ENCODE assay signal across 10 cellular contexts in genomic region chr2:138536302-138536701, GRCh38. TPM values are rescaled to one million over a fixed set of nuclear protein-coding genes. Genes with fewer than 3 reads are reported as not detected.
A peak's percentile ranks its signal among the peaks of the same experiment; 100 is the strongest.
DNase-seq lines count a peak whose midpoint lies in the region; ATAC-seq, FAIRE-seq and TF ChIP-seq lines count a peak whose summit lies in the region.
"Had no signal": no experiment of that assay in that cellular context is flagged by ENCODE, and none has a peak within 500 bp of the region (broad histone marks: within the 10 kb centered on the region; RNA-seq: fewer than 3 reads in every experiment).

No MANE protein-coding gene starts in this region.

- peaks cover 17% of the 10 kb centered on the region for H3K4me1 Mint-ChIP-seq in activated CD8-positive, alpha-beta T cell treated with anti-CD3 and anti-CD28 coated beads for 36 hours (ENCODE audit: low read depth)
- peaks cover 3% of the 10 kb centered on the region for H3K4me1 Mint-ChIP-seq in activated naive CD4-positive, alpha-beta T cell treated with anti-CD3 and anti-CD28 coated beads for 36 hours (ENCODE audit: low read depth)

- H3K36me3 ChIP-seq in A673 (ENCODE audit: insufficient read depth, low read length, poor library complexity, severe bottlenecking) (no peaks in the 10 kb centered on the region), osteoblast (ENCODE audit: insufficient read depth, low read length) (no peaks in the 10 kb centered on the region)

- H3K9me3 ChIP-seq in A673 (ENCODE audit: low read depth, low read length, poor library complexity, severe bottlenecking) = peaks cover 8% of the 10 kb centered on the region
- H3K9me3 ChIP-seq in osteoblast (ENCODE audit: low read depth, low read length) = no peaks in the 10 kb centered on the region

- TF ChIP-seq CTCF in A673 (conservative IDR thresholded peaks at IDR 0.05; ENCODE audit: low read depth, low read length) = no peak
- no peak for TF ChIP-seq CTCF in astrocyte of the spinal cord (IDR thresholded peaks at IDR 0.05; ENCODE audit: low read depth, low read length)
- no peak for TF ChIP-seq CTCF in D721Med (IDR thresholded peaks at IDR 0.05; ENCODE audit: insufficient read depth, missing control alignments)
- TF ChIP-seq CTCF in activated CD8-positive, alpha-beta T cell treated with anti-CD3 and anti-CD28 coated beads for 36 hours (IDR thresholded peaks at IDR 0.05) = no peak
- TF ChIP-seq CTCF in osteoblast (IDR thresholded peaks at IDR 0.05; ENCODE audit: extremely low read depth, low read depth, low read length) = no peak

- H2AFZ ChIP-seq in osteoblast (ENCODE audit: low read length) = no peak overlapping the region

- no peak overlapping the region for H3K4me3 Mint-ChIP-seq in activated CD8-positive, alpha-beta T cell treated with anti-CD3 and anti-CD28 coated beads for 36 hours
- no peak overlapping the region for H3K4me3 Mint-ChIP-seq in activated naive CD4-positive, alpha-beta T cell treated with anti-CD3 and anti-CD28 coated beads for 36 hours

- no TSS peak for BruUV-seq in A673 (replicated peaks; lab: Mats Ljungman, UMichigan)

- H3K4me2 ChIP-seq in osteoblast (ENCODE audit: insufficient read depth, low read length) = no peak overlapping the region

- H4K20me1 ChIP-seq in osteoblast (ENCODE audit: insufficient read depth, low read length) = peaks cover 14% of the 10 kb centered on the region

- H3K4me3 ChIP-seq in A673 (ENCODE audit: low read depth, low read length, poor library complexity, severe bottlenecking) = no peak overlapping the region
- H3K4me3 ChIP-seq in astrocyte of the spinal cord (ENCODE audit: low read depth, low read length) = no peak overlapping the region
- H3K4me3 ChIP-seq in osteoblast (ENCODE audit: insufficient read depth, low read length) = no peak overlapping the region

- H3K79me2 ChIP-seq in osteoblast (ENCODE audit: insufficient read depth, low read length) = peaks cover 44% of the 10 kb centered on the region

- POLR2A ChIA-PET in A673 (lab: Charles Lee; ENCODE audit: low non-redundant PET) = interaction anchor here (0.7 kb wide), 1 partner anchor 314 kb away, joined by 4 read pairs; no protein-coding TSS in a partner anchor
- POLR2A ChIA-PET in activated CD8-positive, alpha-beta T cell treated with anti-CD3 and anti-CD28 coated beads for 36 hours (lab: Charles Lee) = no interaction called here

- no peak for FAIRE-seq in D721Med (lab: Jason Lieb, UNC)

- no peak overlapping the region for H3K27ac Mint-ChIP-seq in activated CD8-positive, alpha-beta T cell treated with anti-CD3 and anti-CD28 coated beads for 36 hours
- no peak overlapping the region for H3K27ac Mint-ChIP-seq in activated naive CD4-positive, alpha-beta T cell treated with anti-CD3 and anti-CD28 coated beads for 36 hours
- H3K27ac Mint-ChIP-seq: CD4-positive, CD25-positive, alpha-beta regulatory T cell had no signal

- CTCF ChIA-PET in A673 (lab: Charles Lee) = no interaction called here
- CTCF ChIA-PET in activated CD8-positive, alpha-beta T cell treated with anti-CD3 and anti-CD28 coated beads for 36 hours (lab: Charles Lee) = no interaction called here
- CTCF ChIA-PET in activated naive CD4-positive, alpha-beta T cell treated with anti-CD3 and anti-CD28 coated beads for 36 hours (lab: Charles Lee) = no interaction called here

- peaks cover 15% of the 10 kb centered on the region for H3K9me3 Mint-ChIP-seq in activated CD8-positive, alpha-beta T cell treated with anti-CD3 and anti-CD28 coated beads for 36 hours
- H3K9me3 Mint-ChIP-seq in activated naive CD4-positive, alpha-beta T cell treated with anti-CD3 and anti-CD28 coated beads for 36 hours = peaks cover 14% of the 10 kb centered on the region

- peaks cover 15% of the 10 kb centered on the region for H3K4me1 ChIP-seq in A673 (ENCODE audit: insufficient read depth, low read length, poor library complexity, severe bottlenecking)
- no peaks in the 10 kb centered on the region for H3K4me1 ChIP-seq in osteoblast (ENCODE audit: insufficient read depth, low read length)

- no peaks in the 10 kb centered on the region for H3K27me3 ChIP-seq in A673 (replicated peaks; ENCODE audit: insufficient read depth, low read depth, low read length, poor library complexity)
- H3K27me3 ChIP-seq in osteoblast (ENCODE audit: insufficient read depth, low read length) = no peaks in the 10 kb centered on the region

- no peak overlapping the region for H3K27ac ChIP-seq in A673 (ENCODE audit: low read depth, low read length, poor library complexity, severe bottlenecking)
- H3K27ac ChIP-seq in osteoblast (ENCODE audit: low read depth, low read length) = no peak overlapping the region

- peaks cover 43% of the 10 kb centered on the region for H3K36me3 Mint-ChIP-seq in activated CD8-positive, alpha-beta T cell treated with anti-CD3 and anti-CD28 coated beads for 36 hours (ENCODE audit: low read depth)
- peaks cover 45% of the 10 kb centered on the region for H3K36me3 Mint-ChIP-seq in activated naive CD4-positive, alpha-beta T cell treated with anti-CD3 and anti-CD28 coated beads for 36 hours (ENCODE audit: low read depth)

- ATAC-seq in GM18909 (IDR thresholded peaks at IDR 0.05; ENCODE audit: poor library complexity, unreplicated experiment) = peak; percentile 87
- peak; percentile 83 for ATAC-seq in HG03064 (IDR thresholded peaks at IDR 0.05; ENCODE audit: low read depth, unreplicated experiment)
- ATAC-seq in activated CD8-positive, alpha-beta T cell treated with anti-CD3 and anti-CD28 coated beads for 36 hours = no peak

- DNase-seq in A673 (ENCODE audit: low spot score) (peak; percentile 30), astrocyte of the spinal cord (ENCODE audit: low read depth, low spot score) (peak; percentile 56), D721Med (ENCODE audit: insufficient read length, low spot score) (no peak), osteoblast (ENCODE audit: insufficient read length, low spot score, missing footprints) (no peak)
- no peak for DNase-seq in activated CD8-positive, alpha-beta T cell treated with anti-CD3 and anti-CD28 coated beads for 36 hours
- no peak for DNase-seq in activated naive CD4-positive, alpha-beta T cell treated with anti-CD3 and anti-CD28 coated beads for 36 hours
- DNase-seq: CD4-positive, CD25-positive, alpha-beta regulatory T cell; effector CD8-positive, alpha-beta T cell had no signal

- in situ Hi-C loops in astrocyte of the spinal cord (cut with HindIII; ENCODE audit: low sequenced_read_pairs) = no loop called here

- no peaks in the 10 kb centered on the region for H3K27me3 Mint-ChIP-seq in activated CD8-positive, alpha-beta T cell treated with anti-CD3 and anti-CD28 coated beads for 36 hours
- no peaks in the 10 kb centered on the region for H3K27me3 Mint-ChIP-seq in activated naive CD4-positive, alpha-beta T cell treated with anti-CD3 and anti-CD28 coated beads for 36 hours (ENCODE audit: low read depth)
- H3K27me3 Mint-ChIP-seq: CD4-positive, CD25-positive, alpha-beta regulatory T cell had no signal

- intact Hi-C loops in A673 (cut with micrococcal nuclease; ENCODE audit: unreplicated experiment) = no loop called here
- intact Hi-C loops in activated CD8-positive, alpha-beta T cell treated with anti-CD3 and anti-CD28 coated beads for 36 hours (cut with micrococcal nuclease) = no loop called here
- intact Hi-C loops in activated naive CD4-positive, alpha-beta T cell treated with anti-CD3 and anti-CD28 coated beads for 36 hours (cut with micrococcal nuclease) = no loop called here

RNA-seq across cellular contexts. Expression of gene SPOPL, which starts 34.7 kb away (rescaled TPM):
- total RNA-seq in A673 (2021) (20.3 and 21.1 TPM in 2 replicates), osteoblast (21.2 and 23.5 TPM in 2 replicates)
- 1 to 10 TPM; 8.9 to 9.6 TPM for total RNA-seq in activated CD8-positive, alpha-beta T cell treated with anti-CD3 and anti-CD28 coated beads for 36 hours
- total RNA-seq in activated naive CD4-positive, alpha-beta T cell treated with anti-CD3 and anti-CD28 coated beads for 36 hours = 1 to 10 TPM; 8.4 to 8.7 TPM

Comparison
In these comparisons a context has a peak if more than half of its experiments do, and no peak if none do; other contexts are left out.
1. DNase-seq: peak in A673 (single experiment) and astrocyte of the spinal cord (single experiment); none in D721Med (single experiment), activated CD8-positive, alpha-beta T cell treated with anti-CD3 and anti-CD28 coated beads for 36 hours (single experiment), activated naive CD4-positive, alpha-beta T cell treated with anti-CD3 and anti-CD28 coated beads for 36 hours (single experiment) and osteoblast (single experiment).